In the genomic region with DNA sequence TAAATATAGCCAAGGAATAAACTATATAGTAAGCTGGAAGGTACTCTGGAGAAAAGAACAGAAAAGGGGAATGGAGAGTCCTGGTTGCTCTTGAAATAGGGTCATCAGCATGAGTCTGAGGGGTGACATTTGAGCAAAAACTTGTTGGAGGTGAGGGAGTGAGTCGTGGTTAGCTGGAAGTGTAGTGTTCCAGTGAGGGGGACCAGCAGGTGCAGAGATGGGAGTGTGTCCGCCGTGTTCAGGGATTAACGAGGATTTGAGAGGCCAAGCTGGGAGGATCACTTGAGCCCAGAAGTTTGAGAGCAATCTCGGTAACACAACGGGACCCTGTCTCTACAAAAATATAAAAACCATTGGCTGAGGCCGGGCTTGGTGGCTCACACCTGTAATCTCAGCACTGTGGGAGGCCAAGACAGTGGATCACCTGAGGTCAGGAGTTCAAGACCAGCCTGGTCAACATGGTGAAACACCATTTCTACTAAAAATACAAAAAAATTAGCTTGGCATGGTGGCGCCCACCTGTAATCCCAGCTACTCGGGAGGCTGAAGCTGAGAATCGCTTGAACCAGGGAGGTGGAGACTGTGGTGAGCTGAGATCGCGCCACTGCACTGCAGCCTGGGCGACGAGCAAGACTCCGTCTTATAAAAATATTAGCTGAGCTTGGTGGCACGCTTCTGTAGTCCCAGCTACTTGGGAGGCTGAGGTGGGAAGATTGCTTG, we compare ENCODE assay signal across 8 cellular contexts. TPM values are rescaled to one million over a fixed set of nuclear protein-coding genes. Genes with fewer than 3 reads are reported as not detected.
DNase-seq lines count a peak whose midpoint lies in the region; ATAC-seq and TF ChIP-seq lines count a peak whose summit lies in the region.

No MANE protein-coding gene starts in this region.

- no peak for TF ChIP-seq RAD21 in liver (IDR thresholded peaks at IDR 0.05)

- no peak for ATAC-seq in activated T-cell treated with anti-CD3 and anti-CD28 coated beads, Interleukin-2, amount 50 U/mL, for 4 hours

- H3K27me3 Mint-ChIP-seq in activated T-cell treated with anti-CD3 and anti-CD28 coated beads, Interleukin-2, amount 50 U/mL, for 4 hours (ENCODE audit: low read depth) = no peaks in the 10 kb centered on the region

- H3K4me3 Mint-ChIP-seq in activated T-cell treated with anti-CD3 and anti-CD28 coated beads, Interleukin-2, amount 50 U/mL, for 4 hours = peak overlapping the region; percentile 98

- intact Hi-C loops in thyroid gland (cut with DNase I) = loop anchor here (10.0 kb wide), 1 partner anchor 88 kb away; the partner anchor contains the start of gene EID2B

- DNase-seq in activated T-cell treated with anti-CD3 and anti-CD28 coated beads, Interleukin-2, amount 50 U/mL, for 4 hours = no peak
- DNase-seq in activated T-cell treated with anti-CD3 and anti-CD28 coated beads for 4 hours = no peak
- no peak for DNase-seq in adipocyte (ENCODE audit: low read depth)
- DNase-seq in thyroid gland = no peak
- no peak for DNase-seq in NCI-H2029 treated with DMSO at 0.1 percent for 48 hours (lab: John Stamatoyannopoulos, UW)
- DNase-seq in NCI-H2196 (lab: John Stamatoyannopoulos, UW; ENCODE audit: unreplicated experiment) = no peak
- no peak for DNase-seq in NCI-H2081 (lab: John Stamatoyannopoulos, UW)

- H3K9me3 Mint-ChIP-seq in activated T-cell treated with anti-CD3 and anti-CD28 coated beads, Interleukin-2, amount 50 U/mL, for 4 hours = no peaks in the 10 kb centered on the region

- peak overlapping the region; percentile 97 for H3K4me3 ChIP-seq in adipocyte (ENCODE audit: low read length)
- H3K4me3 ChIP-seq in liver (ENCODE audit: low read depth in 1 of 3, low read length in 3 of 3) = peak overlapping the region; percentile 72 to 99 (median 87)
- H3K4me3 ChIP-seq in thyroid gland (replicated peaks in 1 of 3) = peak overlapping the region in 2 of 3 donors; percentile 85 to 86

- 88% methylated on average over 16 of the region's 16 CpGs for WGBS in liver
- WGBS in thyroid gland, 2 donors = 76 to 85% methylated on average over 16 of the region's 16 CpGs

- H3K27me3 ChIP-seq in adipocyte (replicated peaks; ENCODE audit: control insufficient read depth, insufficient read depth, low read length) = no peaks in the 10 kb centered on the region
- H3K27me3 ChIP-seq in liver (ENCODE audit: control insufficient read depth in 4 of 4, insufficient read depth in 4 of 4, low read length in 3 of 4) = no peaks in the 10 kb centered on the region
- H3K27me3 ChIP-seq in thyroid gland = no peaks in the 10 kb centered on the region

- H3K36me3 ChIP-seq in adipocyte (ENCODE audit: control insufficient read depth, insufficient read depth, low read length, severe bottlenecking) (peaks cover 2% of the 10 kb centered on the region), liver (ENCODE audit: control insufficient read depth in 4 of 4, insufficient read depth in 3 of 4, low read depth in 1 of 4, low read length in 3 of 4) (peaks cover 0 to 5% (median under 1%) of the 10 kb centered on the region in 4 donors), thyroid gland (no peaks in the 10 kb centered on the region)

- TF ChIP-seq CTCF in liver (IDR thresholded peaks at IDR 0.05; ENCODE audit: low read depth, low read length, missing input control) (no peak), thyroid gland (IDR thresholded peaks at IDR 0.05) (no peak)

- peaks cover 26% of the 10 kb centered on the region for H3K36me3 Mint-ChIP-seq in activated T-cell treated with anti-CD3 and anti-CD28 coated beads, Interleukin-2, amount 50 U/mL, for 4 hours (ENCODE audit: insufficient read depth)

- TF ChIP-seq POLR2A in thyroid gland (IDR thresholded peaks at IDR 0.05) = no peak

- H3K27ac ChIP-seq in liver (ENCODE audit: low read depth in 1 of 2, low read length in 2 of 2) (peak overlapping the region in 1 of 2 donors; percentile 75), thyroid gland (peak overlapping the region in 1 of 3 donors; percentile 88)

- peak overlapping the region; percentile 95 for H3K9ac ChIP-seq in adipocyte (ENCODE audit: low read length)
- peak overlapping the region; percentile 89 to 99 for H3K9ac ChIP-seq in liver (ENCODE audit: low read depth in 1 of 2, low read length in 2 of 2)

- H3K9me3 ChIP-seq in adipocyte (ENCODE audit: control insufficient read depth, low read length) (no peaks in the 10 kb centered on the region), liver (ENCODE audit: control insufficient read depth in 4 of 4, low read length in 3 of 4) (no peaks in the 10 kb centered on the region), thyroid gland (no peaks in the 10 kb centered on the region)

- H3K4me1 Mint-ChIP-seq in activated T-cell treated with anti-CD3 and anti-CD28 coated beads, Interleukin-2, amount 50 U/mL, for 4 hours (ENCODE audit: low read depth) = peaks cover 56% of the 10 kb centered on the region

- peaks cover 27% of the 10 kb centered on the region for H3K4me1 ChIP-seq in adipocyte (ENCODE audit: control insufficient read depth, insufficient read depth, low read length)
- peaks cover 13 to 38% (median 26%) of the 10 kb centered on the region in 4 donors for H3K4me1 ChIP-seq in liver (ENCODE audit: control insufficient read depth in 4 of 4, insufficient read depth in 4 of 4, low read length in 3 of 4)
- H3K4me1 ChIP-seq in thyroid gland = peaks cover 21 to 25% of the 10 kb centered on the region in 2 donors

TF ChIP-seq in liver, 16 proteins besides CTCF, POLR2A, EP300 and RAD21:
- TF ChIP-seq JUND (IDR thresholded peaks at IDR 0.05) (no peak), HNF4G (IDR thresholded peaks at IDR 0.05) (no peak)

RNA-seq across cellular contexts. Expression of gene SUPT5H, which starts 1.1 kb away (rescaled TPM):
- 100 to 1,000 TPM; 193 to 201 (median 197) TPM for total RNA-seq in activated T-cell treated with anti-CD3 and anti-CD28 coated beads, Interleukin-2, amount 50 U/mL, for 4 hours
- total RNA-seq in liver (10 to 100 TPM; 19.3 to 48.0 TPM), thyroid gland (100 to 1,000 TPM in 2 of 4 donors, 10 to 100 TPM in 2; 93.6 to 203 (median 116) TPM)
- 10 to 100 TPM; 42.5 to 52.5 TPM for polyA plus RNA-seq in liver

RNA-seq across cellular contexts. Expression of gene RPS16, which starts 10.8 kb away (rescaled TPM):
- 1,000 to 10,000 TPM; 3,250 to 3,505 (median 3,474) TPM for total RNA-seq in activated T-cell treated with anti-CD3 and anti-CD28 coated beads, Interleukin-2, amount 50 U/mL, for 4 hours
- total RNA-seq in liver = 100 to 1,000 TPM; 109 to 111 TPM
- 1,000 to 10,000 TPM in 1 of 2 donors, 100 to 1,000 TPM in 1; 324 to 1,094 TPM for polyA plus RNA-seq in liver
- total RNA-seq in thyroid gland = 1,000 to 10,000 TPM in 2 of 4 donors, 100 to 1,000 TPM in 2; 919 to 2,686 (median 1,277) TPM

RNA-seq across cellular contexts. Expression of gene PLEKHG2, which starts 34.1 kb away (rescaled TPM):
- 10 to 100 TPM; 22.0 to 23.7 (median 22.0) TPM for total RNA-seq in activated T-cell treated with anti-CD3 and anti-CD28 coated beads, Interleukin-2, amount 50 U/mL, for 4 hours
- total RNA-seq in liver = 1 to 10 TPM; 3.7 to 4.5 TPM
- 1 to 10 TPM; 2.1 to 2.2 TPM for polyA plus RNA-seq in liver
- 10 to 100 TPM in 2 of 4 donors, 1 to 10 TPM in 2; 8.2 to 29.1 (median 10.7) TPM for total RNA-seq in thyroid gland

RNA-seq across cellular contexts. Expression of gene TIMM50, which starts 34.1 kb away (rescaled TPM):
- 100 to 1,000 TPM; 192 to 211 (median 195) TPM for total RNA-seq in activated T-cell treated with anti-CD3 and anti-CD28 coated beads, Interleukin-2, amount 50 U/mL, for 4 hours
- total RNA-seq in liver = 10 to 100 TPM; 24.3 to 28.9 TPM
- 10 to 100 TPM; 32.1 to 39.9 TPM for polyA plus RNA-seq in liver
- 10 to 100 TPM; 74.4 to 86.5 (median 84.5) TPM for total RNA-seq in thyroid gland

RNA-seq across cellular contexts. Expression of gene ZFP36, which starts 39.9 kb away (rescaled TPM):
- 10 to 100 TPM; 39.5 to 50.8 (median 43.7) TPM for total RNA-seq in activated T-cell treated with anti-CD3 and anti-CD28 coated beads, Interleukin-2, amount 50 U/mL, for 4 hours
- total RNA-seq in liver = 1 to 10 TPM; 3.6 to 9.0 TPM
- polyA plus RNA-seq in liver = 10 to 100 TPM; 62.0 to 91.9 TPM
- 100 to 1,000 TPM in 1 of 4 donors, 10 to 100 TPM in 3; 32.4 to 109 (median 62.4) TPM for total RNA-seq in thyroid gland

Comparison
In these comparisons a context has a peak if more than half of its experiments do, and no peak if none do; other contexts are left out.
1. RNA of gene RPS16, which starts 10.8 kb away (total RNA-seq): 3,250 to 3,505 TPM in activated T-cell treated with anti-CD3 and anti-CD28 coated beads, Interleukin-2, amount 50 U/mL, for 4 hours and 919 to 2,686 TPM in thyroid gland; 109 to 111 TPM in liver; every median in the first group is over 4 times any median in the second.
2. Peak in every context shown above with its lines, with median percentiles within 50 percentile points of each other: H3K4me3 ChIP-seq.